Comparison of ENCODE assay signal across 8 cellular contexts in the genomic region with DNA sequence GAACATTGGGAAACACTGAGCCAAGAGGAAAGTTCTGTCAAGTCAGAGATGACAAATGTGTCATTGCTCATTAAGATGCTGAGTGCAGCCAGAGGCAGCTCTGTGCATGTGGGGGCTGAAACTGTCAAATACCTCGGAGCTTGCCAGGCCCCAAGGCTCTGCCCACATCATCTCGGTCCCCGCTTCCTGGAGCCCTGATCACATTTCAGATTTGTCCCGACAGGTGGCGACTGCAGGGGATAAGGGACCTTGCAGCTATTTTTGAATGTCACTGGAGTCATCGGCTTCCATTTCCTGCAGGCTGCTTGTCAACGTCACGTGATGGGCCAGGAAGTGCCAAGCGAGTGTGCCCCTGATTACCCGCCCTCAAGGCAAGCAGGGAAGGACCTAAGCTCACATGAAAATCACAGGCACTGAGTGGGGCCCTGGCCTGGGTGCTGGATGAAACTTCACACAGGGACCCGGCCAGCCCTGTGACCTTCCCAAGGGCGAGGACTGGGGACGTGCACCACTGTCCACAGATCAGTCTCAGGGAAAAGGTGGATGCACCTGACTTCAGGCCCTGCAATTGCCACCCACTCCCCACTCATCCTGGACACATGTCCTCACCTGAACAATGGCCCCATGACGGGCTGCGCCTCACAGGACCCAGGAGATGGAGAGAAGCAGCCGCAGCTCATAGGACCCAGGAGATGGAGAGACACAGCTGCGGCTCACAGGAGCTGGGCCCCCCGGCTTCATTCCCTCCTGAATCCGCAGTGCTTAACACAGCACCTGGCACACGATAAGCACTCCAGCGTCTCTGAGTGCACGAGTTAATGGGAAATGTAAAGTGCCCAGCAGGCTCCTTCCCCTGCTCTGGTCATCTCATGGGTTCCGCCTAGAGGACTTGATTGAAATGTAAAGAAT.
A peak's percentile ranks its signal among the peaks of the same experiment; 100 is the strongest.
DNase-seq lines count a peak whose midpoint lies in the region; ATAC-seq and TF ChIP-seq lines count a peak whose summit lies in the region.

No MANE protein-coding gene starts in this region.

- ATAC-seq in HG03175 (IDR thresholded peaks at IDR 0.05; ENCODE audit: unreplicated experiment) (no peak), GM18873 (IDR thresholded peaks at IDR 0.05; ENCODE audit: low FRiP score, unreplicated experiment) (no peak), GM19328 (IDR thresholded peaks at IDR 0.05; ENCODE audit: unreplicated experiment) (no peak)

- H3K27me3 ChIP-seq in WERI-Rb-1 (ENCODE audit: insufficient read depth, low read depth, severe bottlenecking) = no peaks in the 10 kb centered on the region

- H3K4me3 ChIP-seq in WERI-Rb-1 (ENCODE audit: low read depth, low read length) = no peak overlapping the region

- no peak overlapping the region for H3K27ac ChIP-seq in WERI-Rb-1

- no peaks in the 10 kb centered on the region for H3K9me3 ChIP-seq in WERI-Rb-1 (ENCODE audit: severe bottlenecking)

- TF ChIP-seq CTCF in GM20000 (IDR thresholded peaks at IDR 0.05; ENCODE audit: extremely low read depth, missing control alignments) (no peak), WERI-Rb-1 (IDR thresholded peaks at IDR 0.05; ENCODE audit: low read depth, low read length) (peak; percentile 17; the same call in 1 of the 2 replicates)

- H3K36me3 ChIP-seq in WERI-Rb-1 = peaks cover 77% of the 10 kb centered on the region

- DNase-seq in GM20000 (ENCODE audit: low spot score) = peak; percentile 35
- peak; percentile 13 for DNase-seq in WERI-Rb-1
- DNase-seq in central memory CD4-positive, alpha-beta T cell = peak; percentile 82
- peak; percentile 19 for DNase-seq in pons (ENCODE audit: low spot score)
- no peak for DNase-seq in hepatic stellate cell (ENCODE audit: low spot score)
